In genomic region chr16:72369273-72369672, GRCh38 we compare ENCODE assay signal across 21 cellular contexts.
"Had no signal": no experiment of that assay in that cellular context is flagged by ENCODE, and none has a peak within 500 bp of the region (broad histone marks: within the 10 kb centered on the region; RNA-seq: fewer than 3 reads in every experiment).

No MANE protein-coding gene starts in this region.

- H3K27ac ChIP-seq: SJSA1 had no signal

- H3K36me3 ChIP-seq: SJSA1 had no signal

- H3K27me3 ChIP-seq: SJSA1 had no signal

- DNase-seq: IMR-90, Karpas-422, KG1, MM.1S, NCI-H1048, NCI-H1105, NCI-H1417, NCI-H1436 treated with DMSO at 0.1 percent for 48 hours, NCI-H1694, NCI-H187 treated with DMSO at 0.1 percent for 48 hours, NCI-H2081, NCI-H2107, NCI-H2227 treated with DMSO at 0.1 percent for 48 hours, NCI-H524, NCI-H526 treated with DMSO at 0.1 percent for 48 hours, NCI-H774, Right ventricle myocardium superior, RPMI8226, SIG-M5 had no signal

- ATAC-seq: HepG2 had no signal

- H3K4me3 ChIP-seq: SJSA1 had no signal
